1 cellular context compared by ENCODE assay signal in the genomic region with DNA sequence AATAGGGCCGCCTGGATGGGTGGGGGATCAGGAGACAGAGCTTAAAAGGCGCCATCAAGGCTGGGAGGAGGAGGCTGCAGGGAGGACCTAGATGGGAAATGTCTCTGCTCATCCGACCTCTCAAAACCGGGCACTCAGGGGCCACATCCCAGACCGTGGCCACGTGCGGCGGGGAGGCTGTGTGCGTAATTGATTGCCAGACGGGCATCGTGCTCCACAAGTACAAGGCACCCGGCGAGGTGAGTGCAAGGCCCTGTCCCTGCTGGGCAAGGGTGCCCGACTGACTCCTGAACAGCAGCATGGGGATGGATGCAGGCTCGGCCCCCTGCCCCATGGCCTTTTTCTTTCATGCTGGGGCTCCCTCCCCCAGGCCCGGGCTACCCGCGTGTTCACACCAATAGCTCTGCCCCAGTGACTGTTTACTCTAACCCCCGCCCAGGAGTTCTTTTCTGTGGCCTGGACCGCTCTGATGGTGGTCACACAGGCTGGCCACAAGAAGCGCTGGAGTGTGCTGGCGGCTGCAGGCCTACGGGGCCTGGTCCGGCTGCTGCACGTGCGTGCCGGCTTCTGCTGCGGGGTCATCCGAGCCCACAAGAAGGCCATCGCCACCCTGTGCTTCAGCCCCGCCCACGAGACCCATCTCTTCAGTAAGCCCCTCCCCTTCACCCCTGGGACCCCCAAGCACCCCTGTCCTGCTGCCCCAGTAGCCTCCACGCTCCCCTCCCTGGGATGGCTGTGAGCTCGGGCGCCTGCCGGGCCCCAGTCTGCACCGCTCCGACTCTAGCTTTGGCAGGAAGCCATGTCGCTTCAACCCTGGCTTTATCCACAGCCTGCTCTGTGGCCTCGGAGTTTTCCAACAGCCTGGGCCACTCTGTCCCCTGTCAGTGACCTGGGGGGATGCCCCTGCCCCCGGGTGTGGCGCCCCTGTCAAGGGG.
TF ChIP-seq lines count a peak whose summit lies in the region.

No MANE protein-coding gene starts in this region.

TF ChIP-seq in HepG2, 621 proteins besides CTCF, POLR2A, EP300 and RAD21:
- TF ChIP-seq HDAC6 (IDR thresholded peaks at IDR 0.05; ENCODE audit: low read depth, low read length) (no peak), BORCS8-MEF2B (CRISPR knock-in tag; IDR thresholded peaks at IDR 0.05) (no peak), ZNF124 (CRISPR knock-in tag; IDR thresholded peaks at IDR 0.05) (no peak), MAZ (IDR thresholded peaks at IDR 0.05; ENCODE audit: borderline replicate concordance, low read depth, low read length) (no peak), MAZ (CRISPR knock-in tag; IDR thresholded peaks at IDR 0.05; ENCODE audit: low read depth) (no peak), ZNF850 (CRISPR knock-in tag; conservative IDR thresholded peaks at IDR 0.05) (no peak), REL (CRISPR knock-in tag; conservative IDR thresholded peaks at IDR 0.05) (no peak), ZNF20 (CRISPR knock-in tag; IDR thresholded peaks at IDR 0.05) (no peak), RARA (CRISPR knock-in tag; IDR thresholded peaks at IDR 0.05) (no peak), RBM22 (optimal IDR thresholded peaks at IDR 0.05; ENCODE audit: low read length) (no peak), SIN3A (IDR thresholded peaks at IDR 0.05; ENCODE audit: borderline replicate concordance, low read depth, low read length) (no peak)
- TF ChIP-seq, protein P1, sequence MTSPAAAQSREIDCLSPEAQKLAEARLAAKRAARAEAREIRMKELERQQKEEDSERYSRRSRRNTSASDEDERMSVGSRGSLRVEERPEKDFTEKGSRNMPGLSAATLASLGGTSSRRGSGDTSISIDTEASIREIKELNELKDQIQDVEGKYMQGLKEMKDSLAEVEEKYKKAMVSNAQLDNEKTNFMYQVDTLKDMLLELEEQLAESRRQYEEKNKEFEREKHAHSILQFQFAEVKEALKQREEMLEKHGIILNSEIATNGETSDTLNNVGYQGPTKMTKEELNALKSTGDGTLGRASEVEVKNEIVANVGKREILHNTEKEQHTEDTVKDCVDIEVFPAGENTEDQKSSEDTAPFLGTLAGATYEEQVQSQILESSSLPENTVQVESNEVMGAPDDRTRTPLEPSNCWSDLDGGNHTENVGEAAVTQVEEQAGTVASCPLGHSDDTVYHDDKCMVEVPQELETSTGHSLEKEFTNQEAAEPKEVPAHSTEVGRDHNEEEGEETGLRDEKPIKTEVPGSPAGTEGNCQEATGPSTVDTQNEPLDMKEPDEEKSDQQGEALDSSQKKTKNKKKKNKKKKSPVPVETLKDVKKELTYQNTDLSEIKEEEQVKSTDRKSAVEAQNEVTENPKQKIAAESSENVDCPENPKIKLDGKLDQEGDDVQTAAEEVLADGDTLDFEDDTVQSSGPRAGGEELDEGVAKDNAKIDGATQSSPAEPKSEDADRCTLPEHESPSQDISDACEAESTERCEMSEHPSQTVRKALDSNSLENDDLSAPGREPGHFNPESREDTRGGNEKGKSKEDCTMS (CRISPR knock-in tag; conservative IDR thresholded peaks at IDR 0.05): no peak
- TF ChIP-seq, protein P2, sequence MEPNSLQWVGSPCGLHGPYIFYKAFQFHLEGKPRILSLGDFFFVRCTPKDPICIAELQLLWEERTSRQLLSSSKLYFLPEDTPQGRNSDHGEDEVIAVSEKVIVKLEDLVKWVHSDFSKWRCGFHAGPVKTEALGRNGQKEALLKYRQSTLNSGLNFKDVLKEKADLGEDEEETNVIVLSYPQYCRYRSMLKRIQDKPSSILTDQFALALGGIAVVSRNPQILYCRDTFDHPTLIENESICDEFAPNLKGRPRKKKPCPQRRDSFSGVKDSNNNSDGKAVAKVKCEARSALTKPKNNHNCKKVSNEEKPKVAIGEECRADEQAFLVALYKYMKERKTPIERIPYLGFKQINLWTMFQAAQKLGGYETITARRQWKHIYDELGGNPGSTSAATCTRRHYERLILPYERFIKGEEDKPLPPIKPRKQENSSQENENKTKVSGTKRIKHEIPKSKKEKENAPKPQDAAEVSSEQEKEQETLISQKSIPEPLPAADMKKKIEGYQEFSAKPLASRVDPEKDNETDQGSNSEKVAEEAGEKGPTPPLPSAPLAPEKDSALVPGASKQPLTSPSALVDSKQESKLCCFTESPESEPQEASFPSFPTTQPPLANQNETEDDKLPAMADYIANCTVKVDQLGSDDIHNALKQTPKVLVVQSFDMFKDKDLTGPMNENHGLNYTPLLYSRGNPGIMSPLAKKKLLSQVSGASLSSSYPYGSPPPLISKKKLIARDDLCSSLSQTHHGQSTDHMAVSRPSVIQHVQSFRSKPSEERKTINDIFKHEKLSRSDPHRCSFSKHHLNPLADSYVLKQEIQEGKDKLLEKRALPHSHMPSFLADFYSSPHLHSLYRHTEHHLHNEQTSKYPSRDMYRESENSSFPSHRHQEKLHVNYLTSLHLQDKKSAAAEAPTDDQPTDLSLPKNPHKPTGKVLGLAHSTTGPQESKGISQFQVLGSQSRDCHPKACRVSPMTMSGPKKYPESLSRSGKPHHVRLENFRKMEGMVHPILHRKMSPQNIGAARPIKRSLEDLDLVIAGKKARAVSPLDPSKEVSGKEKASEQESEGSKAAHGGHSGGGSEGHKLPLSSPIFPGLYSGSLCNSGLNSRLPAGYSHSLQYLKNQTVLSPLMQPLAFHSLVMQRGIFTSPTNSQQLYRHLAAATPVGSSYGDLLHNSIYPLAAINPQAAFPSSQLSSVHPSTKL (CRISPR knock-in tag; IDR thresholded peaks at IDR 0.05): no peak
- TF ChIP-seq, protein P3, sequence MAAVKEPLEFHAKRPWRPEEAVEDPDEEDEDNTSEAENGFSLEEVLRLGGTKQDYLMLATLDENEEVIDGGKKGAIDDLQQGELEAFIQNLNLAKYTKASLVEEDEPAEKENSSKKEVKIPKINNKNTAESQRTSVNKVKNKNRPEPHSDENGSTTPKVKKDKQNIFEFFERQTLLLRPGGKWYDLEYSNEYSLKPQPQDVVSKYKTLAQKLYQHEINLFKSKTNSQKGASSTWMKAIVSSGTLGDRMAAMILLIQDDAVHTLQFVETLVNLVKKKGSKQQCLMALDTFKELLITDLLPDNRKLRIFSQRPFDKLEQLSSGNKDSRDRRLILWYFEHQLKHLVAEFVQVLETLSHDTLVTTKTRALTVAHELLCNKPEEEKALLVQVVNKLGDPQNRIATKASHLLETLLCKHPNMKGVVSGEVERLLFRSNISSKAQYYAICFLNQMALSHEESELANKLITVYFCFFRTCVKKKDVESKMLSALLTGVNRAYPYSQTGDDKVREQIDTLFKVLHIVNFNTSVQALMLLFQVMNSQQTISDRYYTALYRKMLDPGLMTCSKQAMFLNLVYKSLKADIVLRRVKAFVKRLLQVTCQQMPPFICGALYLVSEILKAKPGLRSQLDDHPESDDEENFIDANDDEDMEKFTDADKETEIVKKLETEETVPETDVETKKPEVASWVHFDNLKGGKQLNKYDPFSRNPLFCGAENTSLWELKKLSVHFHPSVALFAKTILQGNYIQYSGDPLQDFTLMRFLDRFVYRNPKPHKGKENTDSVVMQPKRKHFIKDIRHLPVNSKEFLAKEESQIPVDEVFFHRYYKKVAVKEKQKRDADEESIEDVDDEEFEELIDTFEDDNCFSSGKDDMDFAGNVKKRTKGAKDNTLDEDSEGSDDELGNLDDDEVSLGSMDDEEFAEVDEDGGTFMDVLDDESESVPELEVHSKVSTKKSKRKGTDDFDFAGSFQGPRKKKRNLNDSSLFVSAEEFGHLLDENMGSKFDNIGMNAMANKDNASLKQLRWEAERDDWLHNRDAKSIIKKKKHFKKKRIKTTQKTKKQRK (IDR thresholded peaks at IDR 0.05; ENCODE audit: low read length): no peak
- TF ChIP-seq, protein P4, sequence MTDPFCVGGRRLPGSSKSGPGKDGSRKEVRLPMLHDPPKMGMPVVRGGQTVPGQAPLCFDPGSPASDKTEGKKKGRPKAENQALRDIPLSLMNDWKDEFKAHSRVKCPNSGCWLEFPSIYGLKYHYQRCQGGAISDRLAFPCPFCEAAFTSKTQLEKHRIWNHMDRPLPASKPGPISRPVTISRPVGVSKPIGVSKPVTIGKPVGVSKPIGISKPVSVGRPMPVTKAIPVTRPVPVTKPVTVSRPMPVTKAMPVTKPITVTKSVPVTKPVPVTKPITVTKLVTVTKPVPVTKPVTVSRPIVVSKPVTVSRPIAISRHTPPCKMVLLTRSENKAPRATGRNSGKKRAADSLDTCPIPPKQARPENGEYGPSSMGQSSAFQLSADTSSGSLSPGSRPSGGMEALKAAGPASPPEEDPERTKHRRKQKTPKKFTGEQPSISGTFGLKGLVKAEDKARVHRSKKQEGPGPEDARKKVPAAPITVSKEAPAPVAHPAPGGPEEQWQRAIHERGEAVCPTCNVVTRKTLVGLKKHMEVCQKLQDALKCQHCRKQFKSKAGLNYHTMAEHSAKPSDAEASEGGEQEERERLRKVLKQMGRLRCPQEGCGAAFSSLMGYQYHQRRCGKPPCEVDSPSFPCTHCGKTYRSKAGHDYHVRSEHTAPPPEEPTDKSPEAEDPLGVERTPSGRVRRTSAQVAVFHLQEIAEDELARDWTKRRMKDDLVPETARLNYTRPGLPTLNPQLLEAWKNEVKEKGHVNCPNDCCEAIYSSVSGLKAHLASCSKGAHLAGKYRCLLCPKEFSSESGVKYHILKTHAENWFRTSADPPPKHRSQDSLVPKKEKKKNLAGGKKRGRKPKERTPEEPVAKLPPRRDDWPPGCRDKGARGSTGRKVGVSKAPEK (CRISPR knock-in tag; IDR thresholded peaks at IDR 0.05; ENCODE audit: borderline replicate concordance): no peak
